ENCODE assay signal across 20 cellular contexts in genomic region chr11:106914409-106914808, GRCh38.
DNase-seq lines count a peak whose midpoint lies in the region; ATAC-seq, FAIRE-seq and TF ChIP-seq lines count a peak whose summit lies in the region.
"Had no signal": no experiment of that assay in that cellular context is flagged by ENCODE, and none has a peak within 500 bp of the region (broad histone marks: within the 10 kb centered on the region; RNA-seq: fewer than 3 reads in every experiment).

No MANE protein-coding gene starts in this region.

- H3K4me1 ChIP-seq in kidney (ENCODE audit: control insufficient read depth in 1 of 2, insufficient read depth in 1 of 2, low read depth in 1 of 2, low read length in 2 of 2) (no peaks in the 10 kb centered on the region), esophagus muscularis mucosa (no peaks in the 10 kb centered on the region)
- H3K4me1 ChIP-seq: BLaER1, Caco-2 had no signal

- H3K36me3 Mint-ChIP-seq in activated CD8-positive, alpha-beta T cell treated with anti-CD3 and anti-CD28 coated beads, Interleukin-2, amount 10 ng/mL, durations not matched to agents 7 days and 5 days (ENCODE audit: low read depth): no peaks in the 10 kb centered on the region
- H3K36me3 Mint-ChIP-seq: CD4-positive, CD25-positive, alpha-beta regulatory T cell; CD8-positive, alpha-beta T cell had no signal

- CTCF ChIA-PET in activated CD8-positive, alpha-beta T cell treated with anti-CD3 and anti-CD28 coated beads, Interleukin-2, amount 10 ng/mL, durations not matched to agents 7 days and 5 days (lab: Charles Lee): no interaction called here

- no peak for TF ChIP-seq EP300 in esophagus muscularis mucosa (IDR thresholded peaks at IDR 0.05)

- H3K27me3 ChIP-seq in esophagus muscularis mucosa: no peaks in the 10 kb centered on the region
- H3K27me3 ChIP-seq: BLaER1 had no signal

- no peak overlapping the region for H3K27ac ChIP-seq in kidney (ENCODE audit: low read depth in 2 of 2, low read length in 2 of 2)
- H3K27ac ChIP-seq in substantia nigra (ENCODE audit: low read depth, low read length, poor library complexity, severe bottlenecking): no peak overlapping the region
- no peak overlapping the region for H3K27ac ChIP-seq in esophagus muscularis mucosa (replicated peaks in 1 of 4)
- H3K27ac ChIP-seq: BLaER1, C4-2B, GM23248 had no signal

- no peaks in the 10 kb centered on the region for H3K27me3 Mint-ChIP-seq in activated CD8-positive, alpha-beta T cell treated with anti-CD3 and anti-CD28 coated beads, Interleukin-2, amount 10 ng/mL, durations not matched to agents 7 days and 5 days (ENCODE audit: low read depth)
- H3K27me3 Mint-ChIP-seq: B cell; CD4-positive, CD25-positive, alpha-beta regulatory T cell had no signal

- no peaks in the 10 kb centered on the region for H3K4me1 Mint-ChIP-seq in activated CD8-positive, alpha-beta T cell treated with anti-CD3 and anti-CD28 coated beads, Interleukin-2, amount 10 ng/mL, durations not matched to agents 7 days and 5 days (ENCODE audit: low read depth)
- H3K4me1 Mint-ChIP-seq: B cell; CD4-positive, CD25-positive, alpha-beta regulatory T cell had no signal

- ATAC-seq in activated CD8-positive, alpha-beta T cell treated with anti-CD3 and anti-CD28 coated beads, Interleukin-2, amount 10 ng/mL, durations not matched to agents 7 days and 5 days: no peak
- ATAC-seq: CD8-positive, alpha-beta T cell; GM12878 had no signal

- no peak overlapping the region for H3K9ac ChIP-seq in kidney (ENCODE audit: low read length in 2 of 2)
- H3K9ac ChIP-seq: BLaER1, GM23248 had no signal

- POLR2A ChIA-PET in activated CD8-positive, alpha-beta T cell treated with anti-CD3 and anti-CD28 coated beads, Interleukin-2, amount 10 ng/mL, durations not matched to agents 7 days and 5 days (lab: Charles Lee): no interaction called here

- 86% methylated on average over 1 of the region's 1 CpG for WGBS in esophagus muscularis mucosa

- H3K4me3 Mint-ChIP-seq in activated CD8-positive, alpha-beta T cell treated with anti-CD3 and anti-CD28 coated beads, Interleukin-2, amount 10 ng/mL, durations not matched to agents 7 days and 5 days: no peak overlapping the region
- H3K4me3 Mint-ChIP-seq: B cell; CD4-positive, CD25-positive, alpha-beta regulatory T cell; CD8-positive, alpha-beta T cell had no signal

- TF ChIP-seq CTCF in kidney (IDR thresholded peaks at IDR 0.05; ENCODE audit: borderline replicate concordance, extremely low read depth, insufficient read depth) (no peak), esophagus muscularis mucosa (IDR thresholded peaks at IDR 0.05) (no peak)

- DNase-seq in kidney (no peak), substantia nigra (lab: John Stamatoyannopoulos, UW) (no peak), esophagus muscularis mucosa (ENCODE audit: extremely low spot score) (no peak)
- DNase-seq in activated CD8-positive, alpha-beta T cell treated with anti-CD3 and anti-CD28 coated beads, Interleukin-2, amount 10 ng/mL, durations not matched to agents 7 days and 5 days: no peak
- DNase-seq: Caco-2; CD4-positive, CD25-positive, alpha-beta regulatory T cell; CD8-positive, alpha-beta T cell; DMS153; DND-41; GDM1; GM23248; H7; HCEC 1CT had no signal

- no peaks in the 10 kb centered on the region for H3K9me3 Mint-ChIP-seq in activated CD8-positive, alpha-beta T cell treated with anti-CD3 and anti-CD28 coated beads, Interleukin-2, amount 10 ng/mL, durations not matched to agents 7 days and 5 days (ENCODE audit: insufficient read depth)

- H3K27ac Mint-ChIP-seq in activated CD8-positive, alpha-beta T cell treated with anti-CD3 and anti-CD28 coated beads, Interleukin-2, amount 10 ng/mL, durations not matched to agents 7 days and 5 days: no peak overlapping the region
- H3K27ac Mint-ChIP-seq: B cell; CD4-positive, CD25-positive, alpha-beta regulatory T cell; CD8-positive, alpha-beta T cell had no signal

- intact Hi-C loops in kidney (cut with DNase I) (no loop called here), esophagus muscularis mucosa (cut with DNase I) (no loop called here)

- no peak for TF ChIP-seq POLR2A in esophagus muscularis mucosa (IDR thresholded peaks at IDR 0.05; ENCODE audit: low read depth)

- H3K36me3 ChIP-seq in kidney (ENCODE audit: control insufficient read depth in 1 of 2, insufficient read depth in 2 of 2, low read length in 2 of 2) (no peaks in the 10 kb centered on the region), esophagus muscularis mucosa (no peaks in the 10 kb centered on the region)
- H3K36me3 ChIP-seq: BLaER1 had no signal

- H3K9me3 ChIP-seq in kidney (ENCODE audit: control insufficient read depth in 1 of 2, low read length in 2 of 2) (peaks cover 0 to 7% of the 10 kb centered on the region in 2 donors), esophagus muscularis mucosa (no peaks in the 10 kb centered on the region)
- H3K9me3 ChIP-seq: BLaER1, Caco-2 had no signal

- peak; percentile 54 for FAIRE-seq in TTC549 (lab: Jason Lieb, UNC)
- FAIRE-seq in endometrium (lab: Jason Lieb, UNC): peak; percentile 77
- peak; percentile 41 for FAIRE-seq in kidney (lab: Jason Lieb, UNC)
- FAIRE-seq: GM12878, GM19239 had no signal

- no peak overlapping the region for H3K4me3 ChIP-seq in kidney (ENCODE audit: low read length in 2 of 2)
- H3K4me3 ChIP-seq in esophagus muscularis mucosa: no peak overlapping the region
- H3K4me3 ChIP-seq: BLaER1, GM12878, GM23248 had no signal
